Comparison of ENCODE assay signal across 13 cellular contexts in genomic region chr16:53893731-53894435, GRCh38.
DNase-seq lines count a peak whose midpoint lies in the region; TF ChIP-seq lines count a peak whose summit lies in the region.
"Had no signal": no experiment of that assay in that cellular context is flagged by ENCODE, and none has a peak within 500 bp of the region (broad histone marks: within the 10 kb centered on the region; RNA-seq: fewer than 3 reads in every experiment).

No MANE protein-coding gene starts in this region.

- H3K36me3 ChIP-seq in subcutaneous abdominal adipose tissue (ENCODE audit: control insufficient read depth in 5 of 5, insufficient read depth in 5 of 5, low read length in 5 of 5), result peaks cover 0 to 13% (median 7%) of the 10 kb centered on the region in 5 donors

- H3K9ac ChIP-seq in subcutaneous abdominal adipose tissue (ENCODE audit: low read length in 5 of 5), result no peak overlapping the region

- DNase-seq in NCI-H146 (lab: John Stamatoyannopoulos, UW), result peak; percentile 4
- no peak for DNase-seq in NCI-H146 treated with DMSO at 0.1 percent for 48 hours (lab: John Stamatoyannopoulos, UW; ENCODE audit: unreplicated experiment)
- peak; percentile 19 for DNase-seq in RKO (ENCODE audit: low spot score)
- DNase-seq in fibroblast of the aortic adventitia (ENCODE audit: low read depth), result peak; percentile 74
- DNase-seq in SKM-1 (lab: John Stamatoyannopoulos, UW; ENCODE audit: unreplicated experiment), result no peak
- no peak for DNase-seq in GOT3 (lab: John Stamatoyannopoulos, UW)
- DNase-seq in NCI-H774 (lab: John Stamatoyannopoulos, UW), result no peak
- DNase-seq: activated naive CD4-positive, alpha-beta T cell treated with anti-CD3 and anti-CD28 coated beads, Interleukin-2, amount 50 U/mL, for 16 hours; AML-193; NCI-H2029; posterior cingulate gyrus; T1000 had no signal

- H3K4me3 ChIP-seq in fibroblast of the aortic adventitia (ENCODE audit: low read depth, low read length), result no peak overlapping the region
- H3K4me3 ChIP-seq in subcutaneous abdominal adipose tissue (ENCODE audit: low read depth in 1 of 5, low read length in 5 of 5), result no peak overlapping the region

- no peaks in the 10 kb centered on the region for H3K27me3 ChIP-seq in subcutaneous abdominal adipose tissue (ENCODE audit: control insufficient read depth in 5 of 5, insufficient read depth in 4 of 5, low read length in 5 of 5)

- H3K27ac ChIP-seq in subcutaneous abdominal adipose tissue (ENCODE audit: low read depth, low read length), result peak overlapping the region; percentile 45

- no peaks in the 10 kb centered on the region for H3K9me3 ChIP-seq in subcutaneous abdominal adipose tissue (ENCODE audit: control insufficient read depth in 5 of 5, low read length in 5 of 5)

- TF ChIP-seq CTCF in fibroblast of the aortic adventitia (IDR thresholded peaks at IDR 0.05; ENCODE audit: insufficient read depth, low read length), result no peak

- H3K4me1 ChIP-seq in subcutaneous abdominal adipose tissue (ENCODE audit: control insufficient read depth in 5 of 5, insufficient read depth in 5 of 5, low read length in 5 of 5), result peaks cover 0 to 22% (median 15%) of the 10 kb centered on the region in 5 donors

Comparison
In these comparisons a context has a peak if more than half of its experiments do, and no peak if none do; other contexts are left out.
1. DNase-seq: peak in NCI-H146 (single experiment), RKO (single experiment) and fibroblast of the aortic adventitia (single experiment); none in NCI-H146 treated with DMSO at 0.1 percent for 48 hours (single experiment), SKM-1 (single experiment), GOT3 (single experiment) and NCI-H774 (single experiment).